1 cellular context compared by ENCODE assay signal in the genomic region with DNA sequence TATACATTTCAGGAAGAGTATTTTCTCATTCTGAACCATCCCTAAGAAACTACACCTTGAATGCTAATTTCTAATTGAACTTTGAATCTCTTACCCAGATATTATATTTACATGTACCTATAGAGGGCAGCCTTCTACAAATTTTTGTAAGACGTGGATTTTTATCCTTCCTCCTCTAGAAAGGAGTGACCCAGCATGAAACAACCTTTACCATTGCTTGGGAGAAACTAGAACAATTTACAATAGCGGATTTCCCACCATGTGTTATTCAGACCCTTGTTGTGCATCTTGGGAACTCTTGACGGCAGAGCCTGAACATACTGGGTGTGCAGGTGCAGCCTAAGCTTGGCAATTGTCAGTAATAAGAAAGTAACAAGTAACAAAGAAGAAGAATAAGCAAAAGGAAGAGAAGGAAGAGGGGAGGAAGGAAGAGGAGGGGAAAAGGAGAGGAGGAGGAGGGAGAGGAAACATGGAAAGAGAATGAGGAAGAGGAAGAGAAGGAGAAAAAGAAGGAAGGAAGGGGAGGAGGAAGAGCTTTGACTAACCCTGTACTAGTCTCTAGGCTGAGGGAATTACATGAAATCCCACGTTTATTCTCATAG.
TF ChIP-seq lines count a peak whose summit lies in the region.

No MANE protein-coding gene starts in this region.

TF ChIP-seq in SK-N-SH, 30 proteins besides CTCF, POLR2A, EP300 and RAD21 (continued from another document):
- TF ChIP-seq, protein P1, sequence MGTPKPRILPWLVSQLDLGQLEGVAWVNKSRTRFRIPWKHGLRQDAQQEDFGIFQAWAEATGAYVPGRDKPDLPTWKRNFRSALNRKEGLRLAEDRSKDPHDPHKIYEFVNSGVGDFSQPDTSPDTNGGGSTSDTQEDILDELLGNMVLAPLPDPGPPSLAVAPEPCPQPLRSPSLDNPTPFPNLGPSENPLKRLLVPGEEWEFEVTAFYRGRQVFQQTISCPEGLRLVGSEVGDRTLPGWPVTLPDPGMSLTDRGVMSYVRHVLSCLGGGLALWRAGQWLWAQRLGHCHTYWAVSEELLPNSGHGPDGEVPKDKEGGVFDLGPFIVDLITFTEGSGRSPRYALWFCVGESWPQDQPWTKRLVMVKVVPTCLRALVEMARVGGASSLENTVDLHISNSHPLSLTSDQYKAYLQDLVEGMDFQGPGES (IDR thresholded peaks at IDR 0.05; ENCODE audit: low read depth, low read length): no peak
- TF ChIP-seq ELF1 (IDR thresholded peaks at IDR 0.05) (no peak), FOSL2 (IDR thresholded peaks at IDR 0.05; ENCODE audit: borderline replicate concordance, low read depth) (no peak), RXRA (IDR thresholded peaks at IDR 0.05; ENCODE audit: borderline replicate concordance, low read depth) (no peak), CHD2 (IDR thresholded peaks at IDR 0.05; ENCODE audit: low read length, partially characterized antibody) (no peak), FOXJ3 (CRISPR knock-in tag; IDR thresholded peaks at IDR 0.05) (no peak), SIN3A (IDR thresholded peaks at IDR 0.05; ENCODE audit: borderline replicate concordance, low read depth, low read length) (no peak), FOXM1 (IDR thresholded peaks at IDR 0.05; ENCODE audit: low read depth) (no peak)
